11 cellular contexts compared by ENCODE assay signal in the genomic region with DNA sequence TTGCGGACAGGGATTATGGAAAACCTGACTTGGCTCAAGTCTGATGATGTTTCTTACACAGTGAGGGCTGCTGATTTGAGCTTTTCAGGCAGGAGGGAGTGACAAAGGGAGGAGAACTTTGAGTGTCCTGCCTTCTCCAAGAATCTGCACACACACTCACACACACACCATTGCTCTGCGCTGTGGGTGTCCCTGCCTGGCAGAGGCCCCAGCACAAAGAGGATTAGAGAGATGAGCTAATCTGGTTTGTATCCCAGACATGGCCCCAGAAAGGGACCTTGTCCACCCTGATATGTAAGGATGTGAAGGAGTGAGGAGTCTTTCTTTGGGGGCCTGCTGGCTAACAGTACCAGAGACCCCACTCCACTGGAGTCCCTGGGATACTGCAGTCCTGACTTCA. TPM values are rescaled to one million over a fixed set of nuclear protein-coding genes. Genes with fewer than 3 reads are reported as not detected.
DNase-seq lines count a peak whose midpoint lies in the region; ATAC-seq and TF ChIP-seq lines count a peak whose summit lies in the region.
"Had no signal": no experiment of that assay in that cellular context is flagged by ENCODE, and none has a peak within 500 bp of the region (broad histone marks: within the 10 kb centered on the region; RNA-seq: fewer than 3 reads in every experiment).

No MANE protein-coding gene starts in this region.

- H3K27me3 Mint-ChIP-seq in activated CD4-positive, alpha-beta memory T cell treated with anti-CD3 and anti-CD28 coated beads for 36 hours, result peaks cover 51% of the 10 kb centered on the region
- peaks cover 4% of the 10 kb centered on the region for H3K27me3 Mint-ChIP-seq in Caco-2 (ENCODE audit: insufficient read depth, unreplicated experiment)

- intact Hi-C loops in mucosa of descending colon (cut with DNase I, micrococcal nuclease) (loop anchor here in 1 of 2 donors (10.0 kb wide), 1 partner anchor 112 kb away; a partner anchor contains a TSS), Caco-2 (cut with micrococcal nuclease; ENCODE audit: unreplicated experiment) (loop anchor here (5.0 kb wide), 2 partner anchors 114 to 204 kb away; a partner anchor contains a TSS)
- intact Hi-C loops in activated CD4-positive, alpha-beta memory T cell treated with anti-CD3 and anti-CD28 coated beads for 36 hours (cut with micrococcal nuclease), result loop anchor here (1.0 to 10.0 kb wide), 3 partner anchors 111 to 204 kb away; a partner anchor contains a TSS

- H3K9me3 ChIP-seq in mucosa of descending colon (no peaks in the 10 kb centered on the region), Caco-2 (no peaks in the 10 kb centered on the region)
- H3K9me3 ChIP-seq: left lung had no signal

- peak overlapping the region; percentile 64; the same call in 1 of the 2 replicates for H3K4me3 ChIP-seq in AG10803 (ENCODE audit: low read length)
- H3K4me3 ChIP-seq in mucosa of descending colon, result no peak overlapping the region
- no peak overlapping the region for H3K4me3 ChIP-seq in Caco-2 (ENCODE audit: low read depth, low read length)

- ATAC-seq in mucosa of descending colon, result peak; percentile 28
- ATAC-seq in GM21737 (IDR thresholded peaks at IDR 0.05; ENCODE audit: unreplicated experiment), result no peak

- TF ChIP-seq CTCF in AG10803 (conservative IDR thresholded peaks at IDR 0.05; ENCODE audit: low read length) (no peak), mucosa of descending colon (IDR thresholded peaks at IDR 0.05) (no peak), Caco-2 (IDR thresholded peaks at IDR 0.05; ENCODE audit: insufficient read depth in 1 of 2, low read depth in 1 of 2, low read length in 1 of 2, severe bottlenecking in 1 of 2, unreplicated experiment in 1 of 2) (no peak)

- H3K4me1 Mint-ChIP-seq in activated CD4-positive, alpha-beta memory T cell treated with anti-CD3 and anti-CD28 coated beads for 36 hours (ENCODE audit: low read depth), result peaks cover 6% of the 10 kb centered on the region
- H3K4me1 Mint-ChIP-seq in Caco-2 (ENCODE audit: low read depth, unreplicated experiment), result no peaks in the 10 kb centered on the region

- no peak overlapping the region for H3K4me3 Mint-ChIP-seq in activated CD4-positive, alpha-beta memory T cell treated with anti-CD3 and anti-CD28 coated beads for 36 hours
- H3K4me3 Mint-ChIP-seq in Caco-2 (ENCODE audit: unreplicated experiment), result no peak overlapping the region

- H3K4me1 ChIP-seq in mucosa of descending colon (ENCODE audit: low read depth) (no peaks in the 10 kb centered on the region), Caco-2 (no peaks in the 10 kb centered on the region)

- no TSS peak for BruUV-seq in Caco-2 (replicated peaks; lab: Mats Ljungman, UMichigan)

- no peak overlapping the region for H3K27ac Mint-ChIP-seq in activated CD4-positive, alpha-beta memory T cell treated with anti-CD3 and anti-CD28 coated beads for 36 hours
- H3K27ac Mint-ChIP-seq in Caco-2 (ENCODE audit: unreplicated experiment), result no peak overlapping the region

- no peaks in the 10 kb centered on the region for H3K9me3 Mint-ChIP-seq in activated CD4-positive, alpha-beta memory T cell treated with anti-CD3 and anti-CD28 coated beads for 36 hours
- H3K9me3 Mint-ChIP-seq in Caco-2 (ENCODE audit: unreplicated experiment), result no peaks in the 10 kb centered on the region

- H3K27me3 ChIP-seq in Caco-2 (replicated peaks; ENCODE audit: control insufficient read depth, insufficient read depth, low read length), result no peaks in the 10 kb centered on the region

- H3K36me3 ChIP-seq in mucosa of descending colon (ENCODE audit: low read depth), result no peaks in the 10 kb centered on the region
- no peaks in the 10 kb centered on the region for H3K36me3 ChIP-seq in Caco-2 (ENCODE audit: control insufficient read depth, insufficient read depth, low read length)
- H3K36me3 ChIP-seq: left lung had no signal

- CTCF ChIA-PET in activated CD4-positive, alpha-beta memory T cell treated with anti-CD3 and anti-CD28 coated beads for 36 hours (lab: Charles Lee), result interaction anchor here (0.6 to 3.2 kb wide), 12 partner anchors 12 to 453 kb away, joined by 3 to 43 read pairs (median 5); a partner anchor contains a TSS
- CTCF ChIA-PET in Caco-2 (lab: Charles Lee), result no interaction called here

- POLR2A ChIA-PET in activated CD4-positive, alpha-beta memory T cell treated with anti-CD3 and anti-CD28 coated beads for 36 hours (lab: Charles Lee), result no interaction called here
- POLR2A ChIA-PET in Caco-2 (lab: Charles Lee), result no interaction called here

- no peaks in the 10 kb centered on the region for H3K36me3 Mint-ChIP-seq in activated CD4-positive, alpha-beta memory T cell treated with anti-CD3 and anti-CD28 coated beads for 36 hours
- no peaks in the 10 kb centered on the region for H3K36me3 Mint-ChIP-seq in Caco-2 (ENCODE audit: insufficient read depth, unreplicated experiment)

- DNase-seq in AG10803 (ENCODE audit: low read depth) (peak; percentile 61), HCEC 1CT (peak; percentile 30), cerebellar cortex (ENCODE audit: low spot score) (peak; percentile 73), mucosa of descending colon (peak in 1 of 3 donors; percentile 36), Caco-2 (no peak)
- no peak for DNase-seq in activated CD4-positive, alpha-beta memory T cell treated with anti-CD3 and anti-CD28 coated beads for 36 hours
- no peak for DNase-seq in NK-92 treated with Interleukin-12 subunit alpha and Interleukin-12 subunit beta, amount 100 ng/mL, for 24 hours (lab: John Stamatoyannopoulos, UW)
- DNase-seq: activated CD4-positive, alpha-beta T cell treated with anti-CD3 and anti-CD28 coated beads, Interleukin-2, amount 50 U/mL, for 1 hour; left lung; NCI-H2171 had no signal

RNA-seq across cellular contexts. Expression of a gene that starts 5.9 kb away (rescaled TPM):
- total RNA-seq in mucosa of descending colon (1 to 10 TPM; 6.6 to 7.1 (median 6.7) TPM), Caco-2 (2022) (0.46 and 0.70 TPM in 2 replicates)
- total RNA-seq in activated CD4-positive, alpha-beta memory T cell treated with anti-CD3 and anti-CD28 coated beads for 36 hours, result under 1 TPM; 0.05 to 0.15 TPM

Comparison
In these comparisons a context has a peak if more than half of its experiments do, and no peak if none do; other contexts are left out.
1. DNase-seq: peak in AG10803 (single experiment), HCEC 1CT (single experiment) and cerebellar cortex (single experiment); none in activated CD4-positive, alpha-beta memory T cell treated with anti-CD3 and anti-CD28 coated beads for 36 hours (single experiment), NK-92 treated with Interleukin-12 subunit alpha and Interleukin-12 subunit beta, amount 100 ng/mL, for 24 hours (single experiment) and Caco-2 (0 of 2).